21 cellular contexts compared by ENCODE assay signal in genomic region chr4:111905511-111905910, GRCh38.
DNase-seq lines count a peak whose midpoint lies in the region; ATAC-seq and TF ChIP-seq lines count a peak whose summit lies in the region.
"Had no signal": no experiment of that assay in that cellular context is flagged by ENCODE, and none has a peak within 500 bp of the region (broad histone marks: within the 10 kb centered on the region; RNA-seq: fewer than 3 reads in every experiment).

No MANE protein-coding gene starts in this region.

- CTCF ChIA-PET in activated CD4-positive, alpha-beta T cell treated with anti-CD3 and anti-CD28 coated beads, Interleukin-2, amount 10 ng/mL, durations not matched to agents 7 days and 5 days (lab: Charles Lee) = no interaction called here

- H3K27me3 Mint-ChIP-seq in activated CD4-positive, alpha-beta T cell treated with anti-CD3 and anti-CD28 coated beads, Interleukin-2, amount 10 ng/mL, durations not matched to agents 7 days and 5 days = no peaks in the 10 kb centered on the region
- H3K27me3 Mint-ChIP-seq: activated B cell treated with CpG ODN at 0.5 μM for 24 hours; activated CD8-positive, alpha-beta memory T cell treated with anti-CD3 and anti-CD28 coated beads, Interleukin-2, amount 10 ng/mL, durations not matched to agents 7 days and 5 days; naive thymus-derived CD4-positive, alpha-beta T cell; T-helper 17 cell had no signal

- no peak for DNase-seq in activated CD4-positive, alpha-beta T cell treated with anti-CD3 and anti-CD28 coated beads, Interleukin-2, amount 10 ng/mL, durations not matched to agents 7 days and 5 days
- DNase-seq in foreskin keratinocyte = no peak
- DNase-seq in DMS79 treated with DMSO at 0.1 percent for 48 hours (lab: John Stamatoyannopoulos, UW) = no peak
- DNase-seq in NCI-H128 (lab: John Stamatoyannopoulos, UW; ENCODE audit: unreplicated experiment) = no peak
- DNase-seq: activated B cell treated with CpG ODN at 0.5 μM for 24 hours; activated CD8-positive, alpha-beta memory T cell treated with anti-CD3 and anti-CD28 coated beads, Interleukin-2, amount 10 ng/mL, durations not matched to agents 7 days and 5 days; activated naive CD4-positive, alpha-beta T cell; colonic mucosa; DMS79; immature natural killer cell; naive thymus-derived CD4-positive, alpha-beta T cell; NCI-H1105 treated with DMSO at 0.1 percent for 48 hours; Right ventricle myocardium superior; stimulated activated naive CD8-positive, alpha-beta T cell treated with anti-CD3 and anti-CD28 coated beads, Interleukin-15, Interleukin-2, amounts not matched to agents 100 U/mL and 50 U/mL, for 24 hours; T-helper 17 cell had no signal

- H3K9me3 Mint-ChIP-seq in activated CD4-positive, alpha-beta T cell treated with anti-CD3 and anti-CD28 coated beads, Interleukin-2, amount 10 ng/mL, durations not matched to agents 7 days and 5 days = no peaks in the 10 kb centered on the region
- H3K9me3 Mint-ChIP-seq: activated B cell treated with CpG ODN at 0.5 μM for 24 hours had no signal

- no peak for TF ChIP-seq CTCF in foreskin keratinocyte (conservative IDR thresholded peaks at IDR 0.05)

- H3K27ac ChIP-seq in foreskin keratinocyte = no peak overlapping the region
- H3K27ac ChIP-seq: ascending aorta, colonic mucosa, prostate gland had no signal

- no peaks in the 10 kb centered on the region for H3K36me3 Mint-ChIP-seq in activated CD4-positive, alpha-beta T cell treated with anti-CD3 and anti-CD28 coated beads, Interleukin-2, amount 10 ng/mL, durations not matched to agents 7 days and 5 days (ENCODE audit: low read depth)
- H3K36me3 Mint-ChIP-seq: activated CD8-positive, alpha-beta memory T cell treated with anti-CD3 and anti-CD28 coated beads, Interleukin-2, amount 10 ng/mL, durations not matched to agents 7 days and 5 days; immature natural killer cell; naive thymus-derived CD4-positive, alpha-beta T cell had no signal

- no peak overlapping the region for H3K4me3 Mint-ChIP-seq in activated CD4-positive, alpha-beta T cell treated with anti-CD3 and anti-CD28 coated beads, Interleukin-2, amount 10 ng/mL, durations not matched to agents 7 days and 5 days
- H3K4me3 Mint-ChIP-seq: activated B cell treated with CpG ODN at 0.5 μM for 24 hours; activated CD8-positive, alpha-beta memory T cell treated with anti-CD3 and anti-CD28 coated beads, Interleukin-2, amount 10 ng/mL, durations not matched to agents 7 days and 5 days; immature natural killer cell; naive thymus-derived CD4-positive, alpha-beta T cell; T-helper 17 cell had no signal

- no peaks in the 10 kb centered on the region for H3K4me1 Mint-ChIP-seq in activated CD4-positive, alpha-beta T cell treated with anti-CD3 and anti-CD28 coated beads, Interleukin-2, amount 10 ng/mL, durations not matched to agents 7 days and 5 days
- H3K4me1 Mint-ChIP-seq: activated B cell treated with CpG ODN at 0.5 μM for 24 hours; activated CD8-positive, alpha-beta memory T cell treated with anti-CD3 and anti-CD28 coated beads, Interleukin-2, amount 10 ng/mL, durations not matched to agents 7 days and 5 days; immature natural killer cell; naive thymus-derived CD4-positive, alpha-beta T cell; T-helper 17 cell had no signal

- peak; percentile 96 for ATAC-seq in GM18499 (IDR thresholded peaks at IDR 0.05; ENCODE audit: insufficient read depth, unreplicated experiment)
- peak; percentile 59 for ATAC-seq in GM19395 (IDR thresholded peaks at IDR 0.05; ENCODE audit: unreplicated experiment)
- ATAC-seq in HG02610 (IDR thresholded peaks at IDR 0.05; ENCODE audit: unreplicated experiment) = peak; percentile 51
- ATAC-seq in HG03342 (IDR thresholded peaks at IDR 0.05; ENCODE audit: unreplicated experiment) = peak; percentile 67
- no peak for ATAC-seq in foreskin keratinocyte
- ATAC-seq: activated CD8-positive, alpha-beta memory T cell treated with anti-CD3 and anti-CD28 coated beads, Interleukin-2, amount 10 ng/mL, durations not matched to agents 7 days and 5 days; naive thymus-derived CD4-positive, alpha-beta T cell; stimulated activated naive CD8-positive, alpha-beta T cell treated with anti-CD3 and anti-CD28 coated beads, Interleukin-15, Interleukin-2, amounts not matched to agents 100 U/mL and 50 U/mL, for 24 hours; T-helper 17 cell had no signal

- POLR2A ChIA-PET in activated CD4-positive, alpha-beta T cell treated with anti-CD3 and anti-CD28 coated beads, Interleukin-2, amount 10 ng/mL, durations not matched to agents 7 days and 5 days (lab: Charles Lee) = no interaction called here

- H3K27me3 ChIP-seq in foreskin keratinocyte = peaks cover 15% of the 10 kb centered on the region
- H3K27me3 ChIP-seq: ascending aorta, colonic mucosa had no signal

- H3K4me1 ChIP-seq in foreskin keratinocyte = no peaks in the 10 kb centered on the region
- H3K4me1 ChIP-seq: ascending aorta, colonic mucosa, prostate gland had no signal

- H3K27ac Mint-ChIP-seq in activated CD4-positive, alpha-beta T cell treated with anti-CD3 and anti-CD28 coated beads, Interleukin-2, amount 10 ng/mL, durations not matched to agents 7 days and 5 days = no peak overlapping the region
- H3K27ac Mint-ChIP-seq: activated B cell treated with CpG ODN at 0.5 μM for 24 hours; activated CD8-positive, alpha-beta memory T cell treated with anti-CD3 and anti-CD28 coated beads, Interleukin-2, amount 10 ng/mL, durations not matched to agents 7 days and 5 days; immature natural killer cell; naive thymus-derived CD4-positive, alpha-beta T cell; T-helper 17 cell had no signal
